ENCODE assay signal across 13 cellular contexts in the genomic region with DNA sequence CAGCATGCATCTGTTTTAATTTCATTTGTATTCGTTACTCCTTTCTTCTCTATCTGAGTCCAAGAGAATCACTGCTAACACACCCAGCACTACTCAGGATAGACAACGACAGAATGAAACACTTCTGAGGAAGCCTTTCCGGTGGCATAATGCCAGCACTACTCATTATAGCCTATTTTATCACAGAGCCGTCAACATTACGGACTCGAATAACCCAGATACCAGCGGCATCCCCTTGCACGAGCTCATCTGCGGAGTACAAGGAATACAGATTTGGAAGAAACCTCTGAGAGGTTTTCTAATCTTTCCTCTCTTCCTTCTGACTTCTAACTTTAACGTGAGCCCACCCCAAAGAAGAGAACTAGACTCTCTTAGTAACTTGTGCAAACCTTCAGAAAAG.
DNase-seq lines count a peak whose midpoint lies in the region; ATAC-seq and TF ChIP-seq lines count a peak whose summit lies in the region.
"Had no signal": no experiment of that assay in that cellular context is flagged by ENCODE, and none has a peak within 500 bp of the region (broad histone marks: within the 10 kb centered on the region; RNA-seq: fewer than 3 reads in every experiment).

No MANE protein-coding gene starts in this region.

- CTCF ChIA-PET in SK-N-SH (lab: Yijun Ruan, JAX): interaction anchor here (1.0 kb wide), 1 partner anchor 171 kb away, joined by 3 read pairs; no protein-coding TSS in a partner anchor

- H3K4me1 ChIP-seq in SK-N-SH (ENCODE audit: control insufficient read depth in 1 of 2, insufficient read depth in 2 of 2, low read depth in 1 of 2, low read length in 1 of 2) (no peaks in the 10 kb centered on the region; a peak in 1 of 4 replicates), iPS-20b (ENCODE audit: insufficient read depth, low read length) (peaks cover 8% of the 10 kb centered on the region; the same call in 1 of the 2 replicates)

- H3K4me3 ChIP-seq in SK-N-SH (ENCODE audit: low read depth in 2 of 2, low read length in 1 of 2) (no peak overlapping the region), iPS-20b (ENCODE audit: low read length) (peak overlapping the region; percentile 58; the same call in 1 of the 2 replicates)
- H3K4me3 ChIP-seq: GM23248, SK-N-MC had no signal

- DNase-seq in SK-N-SH: peak; percentile 21
- DNase-seq in SK-MEL-5 (ENCODE audit: low read depth, low spot score): peak; percentile 56
- DNase-seq in stimulated activated CD4-positive, alpha-beta T cell treated with anti-CD3 and anti-CD28 coated beads, Interleukin-2, amount 100 ng/mL, for 24 hours: no peak
- no peak for DNase-seq in Kasumi-1 (lab: John Stamatoyannopoulos, UW)
- DNase-seq: activated CD8-positive, alpha-beta memory T cell treated with anti-CD3 and anti-CD28 coated beads for 24 hours; GM23248; NCI-H2029; stimulated activated naive CD8-positive, alpha-beta T cell treated with anti-CD3 and anti-CD28 coated beads, Interleukin-15, Interleukin-2, amounts not matched to agents 100 U/mL and 50 U/mL, for 24 hours had no signal

- no peaks in the 10 kb centered on the region for H3F3A ChIP-seq in SK-N-SH (replicated peaks; ENCODE audit: insufficient read depth)

- TF ChIP-seq CTCF in SK-N-SH (IDR thresholded peaks at IDR 0.05): no peak

- H3K9ac ChIP-seq in SK-N-SH (no peak overlapping the region), iPS-20b (ENCODE audit: low read depth, low read length) (no peak overlapping the region)
- H3K9ac ChIP-seq: GM23248 had no signal

- H3K36me3 ChIP-seq in SK-N-SH (replicated peaks in 1 of 2; ENCODE audit: control insufficient read depth in 1 of 2, insufficient read depth in 2 of 2, low read length in 1 of 2): no peaks in the 10 kb centered on the region
- no peaks in the 10 kb centered on the region for H3K36me3 ChIP-seq in iPS-20b (ENCODE audit: insufficient read depth, low read depth, low read length)

- POLR2A ChIA-PET in SK-N-SH (lab: Yijun Ruan, JAX): no interaction called here

- H3K27me3 ChIP-seq in SK-N-SH (ENCODE audit: insufficient read depth) (peaks cover 28% of the 10 kb centered on the region), iPS-20b (ENCODE audit: insufficient read depth, low read length) (peaks cover 87% of the 10 kb centered on the region)

- no peak overlapping the region for H3K27ac ChIP-seq in SK-N-SH (ENCODE audit: low read depth in 2 of 2, low read length in 1 of 2)
- H3K27ac ChIP-seq in iPS-20b (ENCODE audit: low read length): no peak overlapping the region
- H3K27ac ChIP-seq: GM23248, SK-N-MC had no signal

- H4K20me1 ChIP-seq in SK-N-SH (ENCODE audit: insufficient read depth): no peaks in the 10 kb centered on the region

- no peak for TF ChIP-seq RAD21 in SK-N-SH (IDR thresholded peaks at IDR 0.05; ENCODE audit: low read length)

- in situ Hi-C loops in SK-MEL-5 (cut with HindIII; ENCODE audit: low pct_unique_long_range_greater_than_20kb, low sequenced_read_pairs): no loop called here

- H3K79me2 ChIP-seq in SK-N-SH (ENCODE audit: insufficient read depth): no peaks in the 10 kb centered on the region

- H2AFZ ChIP-seq in SK-N-SH (ENCODE audit: low read depth): no peak overlapping the region
- H2AFZ ChIP-seq: GM23248 had no signal

- no peak overlapping the region for H3K4me2 ChIP-seq in SK-N-SH

- ATAC-seq in SK-N-SH treated with all-trans-retinoic acid at 6 μM for 48 hours (no peak), HG02571 (IDR thresholded peaks at IDR 0.05; ENCODE audit: unreplicated experiment) (no peak), HG03175 (IDR thresholded peaks at IDR 0.05; ENCODE audit: unreplicated experiment) (no peak)
- ATAC-seq: stimulated activated naive CD8-positive, alpha-beta T cell treated with anti-CD3 and anti-CD28 coated beads, Interleukin-15, Interleukin-2, amounts not matched to agents 100 U/mL and 50 U/mL, for 24 hours had no signal

- H3K9me3 ChIP-seq in SK-N-SH (no peaks in the 10 kb centered on the region), iPS-20b (ENCODE audit: insufficient read depth, low read depth, low read length) (no peaks in the 10 kb centered on the region)

- no peak for TF ChIP-seq EP300 in SK-N-SH (IDR thresholded peaks at IDR 0.05; ENCODE audit: borderline replicate concordance in 1 of 2, low read depth in 1 of 2, low read length in 1 of 2)

- H3K9me2 ChIP-seq in SK-N-SH: no peaks in the 10 kb centered on the region

- WGBS in SK-N-SH (ENCODE audit: low lambda C conversion rate): 12% methylated on average over 10 of the region's 10 CpGs

TF ChIP-seq in SK-N-SH, 30 proteins besides CTCF, POLR2A, EP300 and RAD21 (continues in another document):
- TF ChIP-seq FOXM1 (IDR thresholded peaks at IDR 0.05; ENCODE audit: low read depth) (no peak), RFX5 (IDR thresholded peaks at IDR 0.05; ENCODE audit: low read length) (no peak), YY1 (IDR thresholded peaks at IDR 0.05; ENCODE audit: low read depth) (no peak), ELF1 (IDR thresholded peaks at IDR 0.05) (no peak), POLR2AphosphoS5 (IDR thresholded peaks at IDR 0.05; ENCODE audit: low read depth, low read length) (no peak), GATA2 (CRISPR knock-in tag; IDR thresholded peaks at IDR 0.05) (no peak), MXI1 (IDR thresholded peaks at IDR 0.05; ENCODE audit: low read depth, low read length) (no peak), TAF1 (IDR thresholded peaks at IDR 0.05; ENCODE audit: borderline replicate concordance, low read depth, low read length) (no peak)
- TF ChIP-seq, protein P1, sequence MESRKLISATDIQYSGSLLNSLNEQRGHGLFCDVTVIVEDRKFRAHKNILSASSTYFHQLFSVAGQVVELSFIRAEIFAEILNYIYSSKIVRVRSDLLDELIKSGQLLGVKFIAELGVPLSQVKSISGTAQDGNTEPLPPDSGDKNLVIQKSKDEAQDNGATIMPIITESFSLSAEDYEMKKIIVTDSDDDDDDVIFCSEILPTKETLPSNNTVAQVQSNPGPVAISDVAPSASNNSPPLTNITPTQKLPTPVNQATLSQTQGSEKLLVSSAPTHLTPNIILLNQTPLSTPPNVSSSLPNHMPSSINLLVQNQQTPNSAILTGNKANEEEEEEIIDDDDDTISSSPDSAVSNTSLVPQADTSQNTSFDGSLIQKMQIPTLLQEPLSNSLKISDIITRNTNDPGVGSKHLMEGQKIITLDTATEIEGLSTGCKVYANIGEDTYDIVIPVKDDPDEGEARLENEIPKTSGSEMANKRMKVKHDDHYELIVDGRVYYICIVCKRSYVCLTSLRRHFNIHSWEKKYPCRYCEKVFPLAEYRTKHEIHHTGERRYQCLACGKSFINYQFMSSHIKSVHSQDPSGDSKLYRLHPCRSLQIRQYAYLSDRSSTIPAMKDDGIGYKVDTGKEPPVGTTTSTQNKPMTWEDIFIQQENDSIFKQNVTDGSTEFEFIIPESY (IDR thresholded peaks at IDR 0.05; ENCODE audit: borderline replicate concordance, low read depth): no peak
- TF ChIP-seq, protein P2, sequence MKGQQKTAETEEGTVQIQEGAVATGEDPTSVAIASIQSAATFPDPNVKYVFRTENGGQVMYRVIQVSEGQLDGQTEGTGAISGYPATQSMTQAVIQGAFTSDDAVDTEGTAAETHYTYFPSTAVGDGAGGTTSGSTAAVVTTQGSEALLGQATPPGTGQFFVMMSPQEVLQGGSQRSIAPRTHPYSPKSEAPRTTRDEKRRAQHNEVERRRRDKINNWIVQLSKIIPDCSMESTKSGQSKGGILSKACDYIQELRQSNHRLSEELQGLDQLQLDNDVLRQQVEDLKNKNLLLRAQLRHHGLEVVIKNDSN (IDR thresholded peaks at IDR 0.05; ENCODE audit: borderline replicate concordance, low read depth): no peak

TF ChIP-seq in SK-N-SH treated with all-trans-retinoic acid at 6 μM for 48 hours, 23 proteins besides CTCF, POLR2A, EP300 and RAD21:
- TF ChIP-seq ISL1 (CRISPR knock-in tag; IDR thresholded peaks at IDR 0.05) (no peak), OSR1 (CRISPR knock-in tag; IDR thresholded peaks at IDR 0.05) (no peak), ARNTL (CRISPR knock-in tag; IDR thresholded peaks at IDR 0.05; ENCODE audit: borderline replicate concordance, low read depth) (no peak)
- TF ChIP-seq, protein P3, sequence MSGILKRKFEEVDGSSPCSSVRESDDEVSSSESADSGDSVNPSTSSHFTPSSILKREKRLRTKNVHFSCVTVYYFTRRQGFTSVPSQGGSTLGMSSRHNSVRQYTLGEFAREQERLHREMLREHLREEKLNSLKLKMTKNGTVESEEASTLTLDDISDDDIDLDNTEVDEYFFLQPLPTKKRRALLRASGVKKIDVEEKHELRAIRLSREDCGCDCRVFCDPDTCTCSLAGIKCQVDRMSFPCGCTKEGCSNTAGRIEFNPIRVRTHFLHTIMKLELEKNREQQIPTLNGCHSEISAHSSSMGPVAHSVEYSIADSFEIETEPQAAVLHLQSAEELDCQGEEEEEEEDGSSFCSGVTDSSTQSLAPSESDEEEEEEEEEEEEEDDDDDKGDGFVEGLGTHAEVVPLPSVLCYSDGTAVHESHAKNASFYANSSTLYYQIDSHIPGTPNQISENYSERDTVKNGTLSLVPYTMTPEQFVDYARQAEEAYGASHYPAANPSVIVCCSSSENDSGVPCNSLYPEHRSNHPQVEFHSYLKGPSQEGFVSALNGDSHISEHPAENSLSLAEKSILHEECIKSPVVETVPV (CRISPR knock-in tag; IDR thresholded peaks at IDR 0.05): no peak
- TF ChIP-seq, protein P4, sequence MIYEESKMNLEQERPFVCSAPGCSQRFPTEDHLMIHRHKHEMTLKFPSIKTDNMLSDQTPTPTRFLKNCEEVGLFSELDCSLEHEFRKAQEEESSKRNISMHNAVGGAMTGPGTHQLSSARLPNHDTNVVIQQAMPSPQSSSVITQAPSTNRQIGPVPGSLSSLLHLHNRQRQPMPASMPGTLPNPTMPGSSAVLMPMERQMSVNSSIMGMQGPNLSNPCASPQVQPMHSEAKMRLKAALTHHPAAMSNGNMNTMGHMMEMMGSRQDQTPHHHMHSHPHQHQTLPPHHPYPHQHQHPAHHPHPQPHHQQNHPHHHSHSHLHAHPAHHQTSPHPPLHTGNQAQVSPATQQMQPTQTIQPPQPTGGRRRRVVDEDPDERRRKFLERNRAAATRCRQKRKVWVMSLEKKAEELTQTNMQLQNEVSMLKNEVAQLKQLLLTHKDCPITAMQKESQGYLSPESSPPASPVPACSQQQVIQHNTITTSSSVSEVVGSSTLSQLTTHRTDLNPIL (CRISPR knock-in tag; IDR thresholded peaks at IDR 0.05; ENCODE audit: low read depth): no peak

Comparison
In these comparisons a context has a peak if more than half of its experiments do, and no peak if none do; other contexts are left out.
1. DNase-seq: peak in SK-N-SH (single experiment) and SK-MEL-5 (single experiment); none in stimulated activated CD4-positive, alpha-beta T cell treated with anti-CD3 and anti-CD28 coated beads, Interleukin-2, amount 100 ng/mL, for 24 hours (0 of 2) and Kasumi-1 (0 of 2).